ENCODE assay signal across 8 cellular contexts in the genomic region with DNA sequence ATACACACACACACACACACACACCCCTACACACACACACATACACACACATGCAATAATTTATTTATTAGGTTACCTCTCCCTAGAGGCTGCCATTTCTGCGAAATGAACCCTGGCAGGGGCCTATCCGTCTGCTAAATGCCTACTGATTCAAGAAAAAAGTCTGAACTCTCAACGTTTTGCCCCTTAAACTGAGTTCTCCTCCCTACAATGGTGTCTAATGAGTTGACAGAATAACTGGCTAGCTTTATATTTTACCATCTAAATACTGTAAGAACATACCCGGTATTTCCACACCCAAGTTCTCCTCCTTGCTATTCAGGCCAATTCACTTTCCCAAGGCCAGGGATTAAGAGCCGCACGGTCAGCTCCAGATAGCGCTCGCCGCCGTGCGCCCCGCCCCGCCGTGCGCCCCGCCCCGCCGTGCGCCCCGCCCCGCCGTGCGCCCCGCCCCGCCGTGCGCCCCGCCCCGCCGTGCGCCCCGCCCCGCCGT. TPM values are rescaled to one million over a fixed set of nuclear protein-coding genes. Genes with fewer than 3 reads are reported as not detected.
DNase-seq lines count a peak whose midpoint lies in the region; ATAC-seq and TF ChIP-seq lines count a peak whose summit lies in the region.

No MANE protein-coding gene starts in this region.

- intact Hi-C loops in left cardiac atrium (cut with DNase I) = no loop called here
- intact Hi-C loops in psoas muscle (cut with DNase I) = loop anchor here (5.0 kb wide), 1 partner anchor 37 kb away; no protein-coding TSS in a partner anchor

- no peaks in the 10 kb centered on the region for H3K27me3 ChIP-seq in BLaER1 treated with 17β-estradiol and CSF1 and Interleukin-3, amounts not matched to agents 10 nM and 100 nM
- no peaks in the 10 kb centered on the region for H3K27me3 ChIP-seq in psoas muscle (ENCODE audit: insufficient read depth in 3 of 3, low read length in 2 of 3)

- WGBS in psoas muscle, 3 donors = 2 to 6% (median 3%) methylated on average over 13 to 20 of the region's 34 CpGs

- H3K9me3 Mint-ChIP-seq in activated naive CD4-positive, alpha-beta T cell treated with anti-CD3 and anti-CD28 coated beads, Interleukin-2, amount 50 U/mL, for 72 hours = no peaks in the 10 kb centered on the region

- peak overlapping the region in 1 of 2 donors; percentile 98 for H3K27ac Mint-ChIP-seq in activated naive CD4-positive, alpha-beta T cell treated with anti-CD3 and anti-CD28 coated beads, Interleukin-2, amount 50 U/mL, for 72 hours

- H3K27ac ChIP-seq in BLaER1 treated with 17β-estradiol and CSF1 and Interleukin-3, amounts not matched to agents 10 nM and 100 nM = peak overlapping the region in 2 of 11 experiments; percentile 43 to 94; a peak in 8 of 22 replicates
- peak overlapping the region; percentile 66 for H3K27ac ChIP-seq in psoas muscle

- ATAC-seq in GM18858 (IDR thresholded peaks at IDR 0.05; ENCODE audit: unreplicated experiment) (peak; percentile 32), HG02970 (IDR thresholded peaks at IDR 0.05; ENCODE audit: low FRiP score, unreplicated experiment) (peak; percentile 43), left cardiac atrium (peak; percentile 80 to 86), psoas muscle (peak; percentile 73 to 87 (median 84))
- peak; percentile 55 to 61 for ATAC-seq in activated naive CD4-positive, alpha-beta T cell treated with anti-CD3 and anti-CD28 coated beads, Interleukin-2, amount 50 U/mL, for 72 hours

- peaks cover 19 to 21% of the 10 kb centered on the region in 2 donors for H3K36me3 Mint-ChIP-seq in activated naive CD4-positive, alpha-beta T cell treated with anti-CD3 and anti-CD28 coated beads, Interleukin-2, amount 50 U/mL, for 72 hours

- H3K4me1 ChIP-seq in BLaER1 treated with 17β-estradiol and CSF1 and Interleukin-3, amounts not matched to agents 10 nM and 100 nM = peaks cover 10 to 37% (median 24%) of the 10 kb centered on the region in 10 experiments; a peak in 19 of 20 replicates
- peaks cover 34% of the 10 kb centered on the region for H3K4me1 ChIP-seq in psoas muscle

- H3K9ac ChIP-seq in BLaER1 treated with 17β-estradiol and CSF1 and Interleukin-3, amounts not matched to agents 10 nM and 100 nM = peak overlapping the region; percentile 29 to 65 (median 51); a peak in 16 of 22 replicates

- DNase-seq in NCI-H2227 (lab: John Stamatoyannopoulos, UW; ENCODE audit: unreplicated experiment) (peak; percentile 73), left cardiac atrium (no peak), psoas muscle (no peak)
- DNase-seq in activated naive CD4-positive, alpha-beta T cell treated with anti-CD3 and anti-CD28 coated beads, Interleukin-2, amount 50 U/mL, for 72 hours (ENCODE audit: low spot score in 2 of 2) = no peak
- no peak for DNase-seq in stimulated activated CD4-positive, alpha-beta T cell treated with anti-CD3 and anti-CD28 coated beads, Interleukin-4, amount 100 ng/mL, for 24 hours

- peak overlapping the region; percentile 65 to 92 (median 82) for H3K4me2 ChIP-seq in BLaER1 treated with 17β-estradiol and CSF1 and Interleukin-3, amounts not matched to agents 10 nM and 100 nM

- H4K20me1 ChIP-seq in BLaER1 treated with 17β-estradiol and CSF1 and Interleukin-3, amounts not matched to agents 10 nM and 100 nM = peaks cover 0 to 36% (median 8%) of the 10 kb centered on the region in 11 experiments; a peak in 10 of 22 replicates

- no peak for TF ChIP-seq CTCF in psoas muscle (IDR thresholded peaks at IDR 0.05)

- H3K4me3 ChIP-seq in BLaER1 treated with 17β-estradiol and CSF1 and Interleukin-3, amounts not matched to agents 10 nM and 100 nM = peak overlapping the region; percentile 44 to 93 (median 55)
- peak overlapping the region; percentile 63 for H3K4me3 ChIP-seq in psoas muscle

- H3K36me3 ChIP-seq in BLaER1 treated with 17β-estradiol and CSF1 and Interleukin-3, amounts not matched to agents 10 nM and 100 nM = peaks cover 19 to 27% (median 24%) of the 10 kb centered on the region in 11 experiments
- H3K36me3 ChIP-seq in psoas muscle (ENCODE audit: insufficient read depth in 1 of 2, low read depth in 1 of 2) = peaks cover 0 to 8% of the 10 kb centered on the region in 2 donors

- H3K9me3 ChIP-seq in BLaER1 treated with 17β-estradiol and CSF1 and Interleukin-3, amounts not matched to agents 10 nM and 100 nM (replicated peaks in 1 of 11) = peaks cover 0 to 7% (median under 1%) of the 10 kb centered on the region in 11 experiments; a peak in 6 of 22 replicates
- H3K9me3 ChIP-seq in psoas muscle = no peaks in the 10 kb centered on the region

RNA-seq across cellular contexts. Expression of a gene that starts 0.3 kb away (rescaled TPM):
- 10 to 100 TPM; 22.6 to 26.7 TPM for total RNA-seq in activated naive CD4-positive, alpha-beta T cell treated with anti-CD3 and anti-CD28 coated beads, Interleukin-2, amount 50 U/mL, for 72 hours
- total RNA-seq in left cardiac atrium (10 to 100 TPM; 17.1 to 21.0 TPM), psoas muscle (10 to 100 TPM; 12.4 to 27.5 (median 18.8) TPM)
- 10 to 100 TPM in 2 of 3 donors, 1 to 10 TPM in 1; 8.3 to 22.5 (median 13.4) TPM for polyA plus RNA-seq in psoas muscle

RNA-seq across cellular contexts. Expression of a gene that starts 46.2 kb away (rescaled TPM):
- total RNA-seq in activated naive CD4-positive, alpha-beta T cell treated with anti-CD3 and anti-CD28 coated beads, Interleukin-2, amount 50 U/mL, for 72 hours = 1 to 10 TPM; 7.3 to 9.2 TPM
- total RNA-seq in left cardiac atrium (10 to 100 TPM; 21.4 to 24.1 TPM), psoas muscle (10 to 100 TPM; 12.5 to 28.0 (median 22.2) TPM)
- 10 to 100 TPM in 2 of 3 donors, 1 to 10 TPM in 1; 5.5 to 11.1 (median 10.9) TPM for polyA plus RNA-seq in psoas muscle

Comparison
In these comparisons a context has a peak if more than half of its experiments do, and no peak if none do; other contexts are left out.
1. ATAC-seq: peak in every context shown above with its lines; median percentile 84 in psoas muscle; 83 in left cardiac atrium; 58 in activated naive CD4-positive, alpha-beta T cell treated with anti-CD3 and anti-CD28 coated beads, Interleukin-2, amount 50 U/mL, for 72 hours; 43 in HG02970; 32 in GM18858.
2. intact Hi-C loops: an anchor here in psoas muscle (5.0 kb wide); none called in left cardiac atrium.